8 cellular contexts compared by ENCODE assay signal in the genomic region with DNA sequence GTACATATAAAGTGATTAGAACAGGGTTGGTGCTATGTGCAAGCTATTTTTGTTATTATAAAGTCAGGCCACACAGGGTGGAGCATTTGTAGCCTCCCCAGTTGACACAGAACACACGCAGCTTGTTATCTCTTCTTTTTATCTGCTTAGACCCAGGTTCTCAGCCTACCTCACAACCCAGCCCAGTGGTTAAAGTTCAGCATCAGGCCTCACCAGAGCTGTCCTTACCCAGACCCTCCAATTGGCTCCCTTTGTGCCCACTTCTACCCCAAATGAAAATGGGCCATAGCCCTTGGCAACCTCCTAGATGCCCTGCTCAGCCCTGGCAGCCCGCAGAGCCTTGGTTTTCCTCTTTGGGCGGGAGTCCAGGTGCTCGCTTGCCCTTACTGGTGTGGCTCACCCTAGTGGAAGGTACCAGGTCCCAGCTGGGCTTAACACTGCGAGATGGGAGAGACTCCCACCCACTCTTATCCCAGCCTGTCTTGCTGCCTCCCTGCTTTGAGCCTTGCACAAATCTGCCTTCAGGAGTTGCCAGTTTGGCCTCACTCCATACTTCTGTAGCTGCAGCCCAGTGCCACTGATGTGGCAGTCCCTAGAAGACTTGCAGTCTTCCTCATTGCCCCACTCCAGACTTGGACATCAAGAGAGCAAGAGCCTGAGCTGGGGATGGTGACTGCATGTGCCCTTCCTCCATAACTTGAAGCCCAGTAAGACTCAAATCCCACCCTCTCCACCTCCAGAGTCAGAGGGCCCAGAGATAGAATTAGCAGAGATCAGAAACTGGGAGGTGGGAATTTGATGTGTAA. TPM values are rescaled to one million over a fixed set of nuclear protein-coding genes. Genes with fewer than 3 reads are reported as not detected.
DNase-seq lines count a peak whose midpoint lies in the region; ATAC-seq lines count a peak whose summit lies in the region.

No MANE protein-coding gene starts in this region.

- H3K9me3 Mint-ChIP-seq in activated CD4-positive, alpha-beta T cell treated with anti-CD3 and anti-CD28 coated beads for 36 hours (ENCODE audit: low read depth) = no peaks in the 10 kb centered on the region
- no peaks in the 10 kb centered on the region for H3K9me3 Mint-ChIP-seq in activated CD4-positive, alpha-beta memory T cell treated with anti-CD3 and anti-CD28 coated beads, Interleukin-2, amount 10 ng/mL, durations not matched to agents 7 days and 5 days

- peak overlapping the region; percentile 95 for H3K4me3 Mint-ChIP-seq in activated CD4-positive, alpha-beta T cell treated with anti-CD3 and anti-CD28 coated beads for 36 hours
- peak overlapping the region; percentile 96 for H3K4me3 Mint-ChIP-seq in activated CD4-positive, alpha-beta memory T cell treated with anti-CD3 and anti-CD28 coated beads, Interleukin-2, amount 10 ng/mL, durations not matched to agents 7 days and 5 days

- H3K9me3 ChIP-seq in subcutaneous abdominal adipose tissue (ENCODE audit: control insufficient read depth in 5 of 5, low read length in 5 of 5) = no peaks in the 10 kb centered on the region

- peaks cover 0 to 7% (median 0%) of the 10 kb centered on the region in 5 donors for H3K36me3 ChIP-seq in subcutaneous abdominal adipose tissue (ENCODE audit: control insufficient read depth in 5 of 5, insufficient read depth in 5 of 5, low read length in 5 of 5)

- peak overlapping the region; percentile 80 for H3K27ac ChIP-seq in layer of hippocampus (ENCODE audit: low read depth, low read length)
- H3K27ac ChIP-seq in subcutaneous abdominal adipose tissue (ENCODE audit: low read depth, low read length) = peak overlapping the region; percentile 78

- peaks cover 7 to 55% (median 54%) of the 10 kb centered on the region in 5 donors for H3K4me1 ChIP-seq in subcutaneous abdominal adipose tissue (ENCODE audit: control insufficient read depth in 5 of 5, insufficient read depth in 5 of 5, low read length in 5 of 5)

- H3K27me3 ChIP-seq in layer of hippocampus (ENCODE audit: control insufficient read depth, insufficient read depth, low read length) (no peaks in the 10 kb centered on the region), subcutaneous abdominal adipose tissue (ENCODE audit: control insufficient read depth in 5 of 5, insufficient read depth in 4 of 5, low read length in 5 of 5) (no peaks in the 10 kb centered on the region)

- H3K27me3 Mint-ChIP-seq in activated CD4-positive, alpha-beta T cell treated with anti-CD3 and anti-CD28 coated beads for 36 hours = no peaks in the 10 kb centered on the region
- H3K27me3 Mint-ChIP-seq in activated CD4-positive, alpha-beta memory T cell treated with anti-CD3 and anti-CD28 coated beads, Interleukin-2, amount 10 ng/mL, durations not matched to agents 7 days and 5 days = no peaks in the 10 kb centered on the region

- ATAC-seq in activated CD4-positive, alpha-beta T cell treated with anti-CD3 and anti-CD28 coated beads for 36 hours = no peak
- no peak for ATAC-seq in GM19455 (IDR thresholded peaks at IDR 0.05; ENCODE audit: unreplicated experiment)

- H3K4me1 Mint-ChIP-seq in activated CD4-positive, alpha-beta T cell treated with anti-CD3 and anti-CD28 coated beads for 36 hours = peaks cover 50% of the 10 kb centered on the region
- peaks cover 63% of the 10 kb centered on the region for H3K4me1 Mint-ChIP-seq in activated CD4-positive, alpha-beta memory T cell treated with anti-CD3 and anti-CD28 coated beads, Interleukin-2, amount 10 ng/mL, durations not matched to agents 7 days and 5 days

- CTCF ChIA-PET in activated CD4-positive, alpha-beta T cell treated with anti-CD3 and anti-CD28 coated beads for 36 hours (lab: Charles Lee) = interaction anchor here (0.6 to 3.2 kb wide), 7 partner anchors 15 to 215 kb away, joined by 3 to 38 read pairs (median 3); a partner anchor contains a TSS
- CTCF ChIA-PET in activated CD4-positive, alpha-beta memory T cell treated with anti-CD3 and anti-CD28 coated beads, Interleukin-2, amount 10 ng/mL, durations not matched to agents 7 days and 5 days (lab: Charles Lee) = interaction anchor here (1.3 to 3.4 kb wide), 4 partner anchors 14 to 155 kb away, joined by 3 to 23 read pairs (median 9); a partner anchor contains a TSS

- peak overlapping the region in 4 of 5 donors; percentile 83 to 98 (median 94) for H3K4me3 ChIP-seq in subcutaneous abdominal adipose tissue (ENCODE audit: low read depth in 1 of 5, low read length in 5 of 5)

- no peak for DNase-seq in activated CD4-positive, alpha-beta T cell treated with anti-CD3 and anti-CD28 coated beads for 36 hours
- DNase-seq in activated CD4-positive, alpha-beta T cell treated with anti-CD3 and anti-CD28 coated beads for 4 hours = no peak
- no peak for DNase-seq in activated CD4-positive, alpha-beta memory T cell treated with anti-CD3 and anti-CD28 coated beads, Interleukin-2, amount 10 ng/mL, durations not matched to agents 7 days and 5 days
- DNase-seq in COLO829 (ENCODE audit: low spot score) = no peak
- no peak for DNase-seq in stimulated activated CD4-positive, alpha-beta T cell treated with anti-CD3 and anti-CD28 coated beads, Interleukin-1b, Interleukin-23, amount 100 ng/mL, for 48 hours

- peaks cover 50% of the 10 kb centered on the region for H3K36me3 Mint-ChIP-seq in activated CD4-positive, alpha-beta T cell treated with anti-CD3 and anti-CD28 coated beads for 36 hours (ENCODE audit: low read depth)
- H3K36me3 Mint-ChIP-seq in activated CD4-positive, alpha-beta memory T cell treated with anti-CD3 and anti-CD28 coated beads, Interleukin-2, amount 10 ng/mL, durations not matched to agents 7 days and 5 days (ENCODE audit: low read depth) = peaks cover 65% of the 10 kb centered on the region

- intact Hi-C loops in activated CD4-positive, alpha-beta T cell treated with anti-CD3 and anti-CD28 coated beads for 36 hours (cut with DNase I, micrococcal nuclease) = no loop called here

- POLR2A ChIA-PET in activated CD4-positive, alpha-beta T cell treated with anti-CD3 and anti-CD28 coated beads for 36 hours (lab: Charles Lee) = interaction anchor here (1.1 to 2.7 kb wide), 2 partner anchors 21 to 27 kb away, joined by 5 to 16 read pairs; a partner anchor contains a TSS
- POLR2A ChIA-PET in activated CD4-positive, alpha-beta memory T cell treated with anti-CD3 and anti-CD28 coated beads, Interleukin-2, amount 10 ng/mL, durations not matched to agents 7 days and 5 days (lab: Charles Lee) = interaction anchor here (1.0 to 5.2 kb wide), 22 partner anchors 9 to 718 kb away, joined by 3 to 64 read pairs (median 6); a partner anchor contains a TSS

- H3K27ac Mint-ChIP-seq in activated CD4-positive, alpha-beta T cell treated with anti-CD3 and anti-CD28 coated beads for 36 hours = peak overlapping the region; percentile 94
- peak overlapping the region; percentile 84 for H3K27ac Mint-ChIP-seq in activated CD4-positive, alpha-beta memory T cell treated with anti-CD3 and anti-CD28 coated beads, Interleukin-2, amount 10 ng/mL, durations not matched to agents 7 days and 5 days

- H3K9ac ChIP-seq in subcutaneous abdominal adipose tissue (ENCODE audit: low read length in 5 of 5) = peak overlapping the region in 4 of 5 donors; percentile 8 to 90 (median 46)

RNA-seq across cellular contexts. Expression of a gene that starts 1.2 kb away (rescaled TPM):
- total RNA-seq in activated CD4-positive, alpha-beta T cell treated with anti-CD3 and anti-CD28 coated beads for 36 hours = 10 to 100 TPM; 38.7 to 41.4 TPM
- total RNA-seq in activated CD4-positive, alpha-beta memory T cell treated with anti-CD3 and anti-CD28 coated beads, Interleukin-2, amount 10 ng/mL, durations not matched to agents 7 days and 5 days = 10 to 100 TPM; 66.3 to 66.6 TPM

RNA-seq across cellular contexts. Expression of a gene that starts 4.2 kb away (rescaled TPM):
- 100 to 1,000 TPM; 131 to 133 TPM for total RNA-seq in activated CD4-positive, alpha-beta T cell treated with anti-CD3 and anti-CD28 coated beads for 36 hours
- 100 to 1,000 TPM; 140 to 147 TPM for total RNA-seq in activated CD4-positive, alpha-beta memory T cell treated with anti-CD3 and anti-CD28 coated beads, Interleukin-2, amount 10 ng/mL, durations not matched to agents 7 days and 5 days

RNA-seq across cellular contexts. Expression of a gene that starts 20.1 kb away (rescaled TPM):
- 10 to 100 TPM; 35.9 to 48.7 TPM for total RNA-seq in activated CD4-positive, alpha-beta T cell treated with anti-CD3 and anti-CD28 coated beads for 36 hours
- total RNA-seq in activated CD4-positive, alpha-beta memory T cell treated with anti-CD3 and anti-CD28 coated beads, Interleukin-2, amount 10 ng/mL, durations not matched to agents 7 days and 5 days = 10 to 100 TPM; 46.2 to 61.1 TPM

RNA-seq across cellular contexts. Expression of a gene that starts 26.3 kb away (rescaled TPM):
- 100 to 1,000 TPM; 142 to 165 TPM for total RNA-seq in activated CD4-positive, alpha-beta T cell treated with anti-CD3 and anti-CD28 coated beads for 36 hours
- 100 to 1,000 TPM; 125 to 127 TPM for total RNA-seq in activated CD4-positive, alpha-beta memory T cell treated with anti-CD3 and anti-CD28 coated beads, Interleukin-2, amount 10 ng/mL, durations not matched to agents 7 days and 5 days

RNA-seq across cellular contexts. Expression of a gene that starts 41.5 kb away (rescaled TPM):
- total RNA-seq in activated CD4-positive, alpha-beta T cell treated with anti-CD3 and anti-CD28 coated beads for 36 hours = 10 to 100 TPM; 17.6 to 21.4 TPM
- 10 to 100 TPM; 15.5 to 19.7 TPM for total RNA-seq in activated CD4-positive, alpha-beta memory T cell treated with anti-CD3 and anti-CD28 coated beads, Interleukin-2, amount 10 ng/mL, durations not matched to agents 7 days and 5 days
